Comparison of ENCODE assay signal across 21 cellular contexts in genomic region chr2:11569636-11570035, GRCh38. TPM values are rescaled to one million over a fixed set of nuclear protein-coding genes. Genes with fewer than 3 reads are reported as not detected.
"Had no signal": no experiment of that assay in that cellular context is flagged by ENCODE, and none has a peak within 500 bp of the region (broad histone marks: within the 10 kb centered on the region; RNA-seq: fewer than 3 reads in every experiment).

No MANE protein-coding gene starts in this region.

- H3K4me1 Mint-ChIP-seq: activated B cell treated with CpG ODN at 0.5 μM for 24 hours; brain; immature natural killer cell; stimulated activated naive CD8-positive, alpha-beta T cell treated with anti-CD3 and anti-CD28 coated beads, Interleukin-15, amount 100 ng/mL, for 72 hours had no signal

- H3K4me1 ChIP-seq: foreskin keratinocyte, left lung, transverse colon had no signal

- ATAC-seq: activated naive CD4-positive, alpha-beta T cell treated with anti-CD3 and anti-CD28 coated beads, Interleukin-2, amount 50 U/mL, for 72 hours; foreskin keratinocyte; left lung; mucosa of descending colon; stimulated activated naive CD8-positive, alpha-beta T cell treated with anti-CD3 and anti-CD28 coated beads, Interleukin-15, amount 100 ng/mL, for 72 hours had no signal

- H3K9me3 ChIP-seq: left lung, mucosa of descending colon, transverse colon, vagina had no signal

- H3K9me3 Mint-ChIP-seq: activated B cell treated with CpG ODN at 0.5 μM for 24 hours; activated CD4-positive, alpha-beta memory T cell treated with anti-CD3 and anti-CD28 coated beads for 36 hours; activated naive CD4-positive, alpha-beta T cell treated with anti-CD3 and anti-CD28 coated beads, Interleukin-2, amount 50 U/mL, for 72 hours; brain; dendritic cell treated with granulocyte-macrophage colony-stimulating factor and Interleukin-4, amounts not matched to agents 40 ng/mL and 50 ng/mL, for 4 days; immature natural killer cell; stimulated activated naive CD8-positive, alpha-beta T cell treated with anti-CD3 and anti-CD28 coated beads, Interleukin-15, amount 100 ng/mL, for 72 hours had no signal

- H3K27ac ChIP-seq: foreskin keratinocyte, left lung, transverse colon, vagina had no signal

- H3K27ac Mint-ChIP-seq: activated B cell treated with CpG ODN at 0.5 μM for 24 hours; activated CD4-positive, alpha-beta memory T cell treated with anti-CD3 and anti-CD28 coated beads for 36 hours; activated naive CD4-positive, alpha-beta T cell treated with anti-CD3 and anti-CD28 coated beads, Interleukin-2, amount 50 U/mL, for 72 hours; brain; dendritic cell treated with granulocyte-macrophage colony-stimulating factor and Interleukin-4, amounts not matched to agents 40 ng/mL and 50 ng/mL, for 4 days; immature natural killer cell had no signal

- H3K27me3 ChIP-seq: left lung, transverse colon, vagina had no signal

- H3K36me3 Mint-ChIP-seq: activated CD4-positive, alpha-beta memory T cell treated with anti-CD3 and anti-CD28 coated beads for 36 hours; activated naive CD4-positive, alpha-beta T cell treated with anti-CD3 and anti-CD28 coated beads, Interleukin-2, amount 50 U/mL, for 72 hours; brain; immature natural killer cell had no signal

- H3K36me3 ChIP-seq: left lung, transverse colon had no signal

- H3K4me3 Mint-ChIP-seq: activated B cell treated with CpG ODN at 0.5 μM for 24 hours; activated CD4-positive, alpha-beta memory T cell treated with anti-CD3 and anti-CD28 coated beads for 36 hours; brain; dendritic cell treated with granulocyte-macrophage colony-stimulating factor and Interleukin-4, amounts not matched to agents 40 ng/mL and 50 ng/mL, for 4 days; immature natural killer cell; stimulated activated naive CD8-positive, alpha-beta T cell treated with anti-CD3 and anti-CD28 coated beads, Interleukin-15, amount 100 ng/mL, for 72 hours had no signal

- H3K4me3 ChIP-seq: left lung, mucosa of descending colon, transverse colon, vagina had no signal

- DNase-seq: activated B cell treated with CpG ODN at 0.5 μM for 24 hours; activated CD4-positive, alpha-beta memory T cell treated with anti-CD3 and anti-CD28 coated beads for 36 hours; activated CD4-positive, alpha-beta T cell treated with anti-CD3 and anti-CD28 coated beads for 4 hours; activated gamma-delta T cell treated with Interleukin-2 at 50 U/mL for 16 hours; activated T-cell treated with anti-CD3 and anti-CD28 coated beads for 4 hours; effector CD4-positive, alpha-beta T cell; foreskin keratinocyte; immature natural killer cell; kidney glomerular epithelial cell; mammary epithelial cell; mucosa of descending colon; occipital lobe; stimulated activated CD4-positive, alpha-beta T cell treated with anti-CD3 and anti-CD28 coated beads, Interleukin-1b, Interleukin-23, amount 100 ng/mL, for 48 hours; stimulated activated naive CD8-positive, alpha-beta T cell treated with anti-CD3 and anti-CD28 coated beads, Interleukin-15, amount 100 ng/mL, for 72 hours; T-helper 1 cell; transverse colon had no signal

RNA-seq across cellular contexts. Expression of gene GREB1, which starts 35.8 kb away (rescaled TPM):
- polyA plus RNA-seq: foreskin keratinocyte had no signal
